In the genomic region with DNA sequence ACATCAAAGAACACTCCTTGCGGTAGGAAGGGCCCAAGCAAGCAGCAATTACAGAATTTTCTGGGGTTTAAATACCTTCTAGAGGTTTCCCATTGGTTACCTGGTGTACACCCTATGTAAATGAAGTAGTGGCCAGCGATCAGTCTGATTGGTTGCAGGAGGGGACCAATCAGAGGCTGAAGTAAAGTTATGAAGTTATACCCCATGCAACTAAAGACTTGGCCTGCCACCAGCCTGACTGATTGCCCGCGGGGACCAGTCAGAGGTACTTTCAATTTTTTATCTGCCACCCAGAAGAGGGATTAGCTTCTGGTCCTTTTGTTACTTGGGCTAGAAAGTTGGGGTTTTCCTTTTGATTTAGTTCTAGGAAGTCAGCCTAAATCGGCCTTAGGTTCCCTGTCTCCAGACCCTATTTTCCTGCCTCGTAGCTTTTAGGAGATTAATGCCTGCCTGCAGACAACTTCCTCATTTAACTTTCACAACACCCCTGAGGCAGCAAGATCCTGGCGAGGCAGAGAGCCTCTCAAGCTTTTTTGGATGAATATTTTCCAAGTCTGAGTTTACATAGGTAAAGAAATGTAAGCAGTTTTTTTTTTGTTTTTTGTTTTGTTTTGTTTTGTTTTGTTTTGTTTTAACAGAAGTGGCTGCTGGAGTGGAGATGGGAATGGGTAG, we compare ENCODE assay signal across 13 cellular contexts. TPM values are rescaled to one million over a fixed set of nuclear protein-coding genes. Genes with fewer than 3 reads are reported as not detected.
DNase-seq lines count a peak whose midpoint lies in the region; ATAC-seq and TF ChIP-seq lines count a peak whose summit lies in the region.
"Had no signal": no experiment of that assay in that cellular context is flagged by ENCODE, and none has a peak within 500 bp of the region (broad histone marks: within the 10 kb centered on the region; RNA-seq: fewer than 3 reads in every experiment).

No MANE protein-coding gene starts in this region.

- H3K4me1 ChIP-seq in MM.1S (ENCODE audit: low read length) = peaks cover 5% of the 10 kb centered on the region; the same call in 1 of the 2 replicates

- in situ Hi-C loops in G401 (cut with HindIII; ENCODE audit: low sequenced_read_pairs) = no loop called here

- H3K27me3 ChIP-seq in MM.1S (replicated peaks; ENCODE audit: insufficient read depth, low read length) = 0 out of 2 replicates have a peak, but pooled peaks cover 4% of the 10 kb centered on the region

- peaks cover 34% of the 10 kb centered on the region for H3K79me2 ChIP-seq in MM.1S (ENCODE audit: low read length)

- H2AFZ ChIP-seq in MM.1S (ENCODE audit: low read length) = no peak overlapping the region

- H3K27me3 Mint-ChIP-seq in WTC11 (ENCODE audit: low read depth) = peaks cover 4% of the 10 kb centered on the region
- H3K27me3 Mint-ChIP-seq in nephron (ENCODE audit: low read depth) = peaks cover 32% of the 10 kb centered on the region
- H3K27me3 Mint-ChIP-seq: effector memory CD8-positive, alpha-beta T cell; memory B cell had no signal

- H4K20me1 ChIP-seq in MM.1S (ENCODE audit: insufficient read depth, low read length) = no peaks in the 10 kb centered on the region

- H3K27ac ChIP-seq in MM.1S (ENCODE audit: low read length) = no peak overlapping the region

- H3F3A ChIP-seq in MM.1S (ENCODE audit: insufficient read depth, low read length) = no peaks in the 10 kb centered on the region

- H3K9me2 ChIP-seq in MM.1S (replicated peaks; ENCODE audit: insufficient read depth, low read length) = no peaks in the 10 kb centered on the region

- no peaks in the 10 kb centered on the region for H3K9me3 Mint-ChIP-seq in WTC11
- no peaks in the 10 kb centered on the region for H3K9me3 Mint-ChIP-seq in nephron
- H3K9me3 Mint-ChIP-seq: effector memory CD8-positive, alpha-beta T cell; memory B cell had no signal

- peak; percentile 39 for DNase-seq in SIG-M5 treated with dmso at 0.1 percent for 504 hours (lab: John Stamatoyannopoulos, UW; ENCODE audit: unreplicated experiment)
- DNase-seq in SIG-M5 (lab: John Stamatoyannopoulos, UW) = no peak
- peak; percentile 21 for DNase-seq in MM.1S
- no peak for DNase-seq in WTC11 (ENCODE audit: low spot score)
- DNase-seq in G401 (ENCODE audit: low spot score) = no peak
- no peak for DNase-seq in GM10266 (ENCODE audit: extremely low spot score)
- DNase-seq: ACHN; effector memory CD8-positive, alpha-beta T cell; hippocampal formation; NK-92 treated with Interleukin-12 subunit alpha and Interleukin-12 subunit beta, amount 100 ng/mL, for 24 hours had no signal

- H3K4me3 Mint-ChIP-seq in WTC11 (peak overlapping the region; percentile 16; the same call in 1 of the 2 replicates), nephron (peak overlapping the region; percentile 31 to 37 (median 34))

- H3K9ac ChIP-seq in MM.1S (ENCODE audit: low read length) = no peak overlapping the region

- H3K27ac Mint-ChIP-seq in WTC11 (no peak overlapping the region), nephron (no peak overlapping the region)

- no peaks in the 10 kb centered on the region for H3K9me3 ChIP-seq in MM.1S (replicated peaks; ENCODE audit: insufficient read depth, low read length)

- no peak overlapping the region for H3K4me2 ChIP-seq in MM.1S (ENCODE audit: low read depth, low read length)

- H3K4me1 Mint-ChIP-seq in WTC11 (peaks cover 32% of the 10 kb centered on the region), nephron (peaks cover 34% of the 10 kb centered on the region)

- POLR2A ChIA-PET in WTC11 (lab: Charles Lee) = interaction anchor here (0.7 kb wide), 1 partner anchor 226 kb away, joined by 3 read pairs; no protein-coding TSS in a partner anchor

- H3K4me3 ChIP-seq in MM.1S (ENCODE audit: low read length) = no peak overlapping the region

- ATAC-seq in WTC11 (no peak), GM21390 (IDR thresholded peaks at IDR 0.05; ENCODE audit: unreplicated experiment) (no peak)
- ATAC-seq: effector memory CD8-positive, alpha-beta T cell had no signal

- CTCF ChIA-PET in WTC11 (lab: Charles Lee) = interaction anchor here (0.6 kb wide), 1 partner anchor 28 kb away, joined by 5 read pairs; no protein-coding TSS in a partner anchor

- H3K36me3 ChIP-seq in MM.1S (replicated peaks; ENCODE audit: insufficient read depth, low read length) = no peaks in the 10 kb centered on the region

- TF ChIP-seq CTCF in MM.1S (IDR thresholded peaks at IDR 0.05; ENCODE audit: low read length) (no peak), WTC11 (IDR thresholded peaks at IDR 0.05) (no peak), nephron (IDR thresholded peaks at IDR 0.05; ENCODE audit: unreplicated experiment in 3 of 3) (no peak), GM10266 (IDR thresholded peaks at IDR 0.05; ENCODE audit: control insufficient read depth, insufficient read depth, low read depth, missing control alignments) (no peak)

- H3K36me3 Mint-ChIP-seq in WTC11 (no peaks in the 10 kb centered on the region), nephron (ENCODE audit: low read depth) (peaks cover 12% of the 10 kb centered on the region)

TF ChIP-seq in WTC11, 78 proteins besides CTCF, POLR2A, EP300 and RAD21 (continues in another document):
- no peak for TF ChIP-seq MLX (CRISPR knock-in tag; IDR thresholded peaks at IDR 0.05)
- no peak for TF ChIP-seq IRF2 (CRISPR knock-in tag; IDR thresholded peaks at IDR 0.05; ENCODE audit: borderline replicate concordance, low read depth)
- no peak for TF ChIP-seq ZNF263 (CRISPR knock-in tag; IDR thresholded peaks at IDR 0.05; ENCODE audit: low read depth)
- no peak for TF ChIP-seq TCF7 (CRISPR knock-in tag; IDR thresholded peaks at IDR 0.05; ENCODE audit: low read depth)
- TF ChIP-seq, protein P1, sequence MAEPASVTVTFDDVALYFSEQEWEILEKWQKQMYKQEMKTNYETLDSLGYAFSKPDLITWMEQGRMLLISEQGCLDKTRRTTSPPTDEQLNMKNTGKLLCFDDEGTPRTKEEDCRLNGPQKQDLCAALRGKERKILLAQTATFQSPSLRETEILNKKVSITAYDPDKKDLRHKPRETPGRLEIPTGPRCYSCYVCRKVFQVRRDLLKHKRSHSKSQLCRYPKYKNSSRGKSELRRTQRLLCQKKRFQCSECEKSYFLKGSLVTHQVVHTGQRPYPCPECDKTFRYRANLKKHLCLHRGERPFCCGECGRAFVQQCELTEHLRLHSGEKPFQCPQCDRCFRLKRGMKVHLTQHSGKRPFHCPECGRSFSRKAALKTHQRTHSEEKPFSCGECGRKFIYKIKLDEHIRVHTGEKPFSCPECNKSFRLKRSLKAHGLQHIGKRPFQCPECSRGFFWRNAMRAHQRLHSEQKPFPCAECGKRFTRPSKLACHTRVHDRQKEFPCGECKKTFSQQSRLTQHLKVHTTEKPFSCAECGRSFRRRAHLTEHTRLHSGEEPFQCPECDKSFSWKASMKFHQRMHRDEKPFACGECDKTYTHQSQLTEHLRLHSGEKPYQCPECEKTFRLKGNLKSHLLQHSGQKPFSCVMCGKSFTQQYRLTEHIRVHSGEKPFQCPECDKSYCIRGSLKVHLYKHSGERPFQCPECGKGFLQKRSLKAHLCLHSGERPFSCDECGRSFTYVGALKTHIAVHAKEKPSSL (CRISPR knock-in tag; conservative IDR thresholded peaks at IDR 0.05) = no peak
- TF ChIP-seq ZNF219 (CRISPR knock-in tag; IDR thresholded peaks at IDR 0.05; ENCODE audit: borderline replicate concordance) = no peak
- TF ChIP-seq SP1 (CRISPR knock-in tag; conservative IDR thresholded peaks at IDR 0.05) = no peak
- TF ChIP-seq ESRRA (CRISPR knock-in tag; IDR thresholded peaks at IDR 0.05; ENCODE audit: borderline replicate concordance) = no peak
- no peak for TF ChIP-seq ATF6 (CRISPR knock-in tag; IDR thresholded peaks at IDR 0.05)

RNA-seq across cellular contexts. Expression of gene DGUOK, which starts 1.5 kb away (rescaled TPM):
- total RNA-seq in WTC11 (2021) = 105 to 106 TPM (median 106 TPM) in 3 replicates
- 57.2 and 68.9 TPM in 2 replicates for total RNA-seq in G401 (2014; rRNA removed; shearing (Covaris generic))

RNA-seq across cellular contexts. Expression of gene ACTG2, which starts 32.4 kb away (rescaled TPM):
- total RNA-seq in WTC11 (2021) = 1.4 to 2.7 TPM (median 1.8 TPM) in 3 replicates
- total RNA-seq in G401 (2014; rRNA removed; shearing (Covaris generic)) = not detected in 2 replicates

RNA-seq across cellular contexts. Expression of gene TET3, which starts 59.5 kb away (rescaled TPM):
- total RNA-seq in WTC11 (2021) = 16.4 to 19.3 TPM (median 18.2 TPM) in 3 replicates
- 2.0 and 3.7 TPM in 2 replicates for total RNA-seq in G401 (2014; rRNA removed; shearing (Covaris generic))

Comparison
In these comparisons a context has a peak if more than half of its experiments do, and no peak if none do; other contexts are left out.
1. DNase-seq: peak in SIG-M5 treated with dmso at 0.1 percent for 504 hours (single experiment) and MM.1S (single experiment); none in SIG-M5 (single experiment), WTC11 (single experiment), G401 (single experiment) and GM10266 (single experiment).